22 cellular contexts compared by ENCODE assay signal in genomic region chr15:25250011-25250596, GRCh38.
DNase-seq lines count a peak whose midpoint lies in the region; ATAC-seq and TF ChIP-seq lines count a peak whose summit lies in the region.
"Had no signal": no experiment of that assay in that cellular context is flagged by ENCODE, and none has a peak within 500 bp of the region (broad histone marks: within the 10 kb centered on the region; RNA-seq: fewer than 3 reads in every experiment).

No MANE protein-coding gene starts in this region.

- H3K4me2 ChIP-seq in mesendoderm (ENCODE audit: low read length): no peak overlapping the region
- H3K4me2 ChIP-seq: neural progenitor cell had no signal

- H3K56ac ChIP-seq in mesendoderm (ENCODE audit: low read length): no peak overlapping the region

- peaks cover 0 to 1% of the 10 kb centered on the region in 2 donors for H3K9me3 ChIP-seq in right atrium auricular region
- H3K9me3 ChIP-seq: vagina had no signal

- H3K27me3 ChIP-seq in right atrium auricular region (no peaks in the 10 kb centered on the region), mesendoderm (ENCODE audit: insufficient read depth, low read length, poor library complexity) (no peaks in the 10 kb centered on the region)
- H3K27me3 ChIP-seq: heart left ventricle, neural progenitor cell, vagina had no signal

- H3K18ac ChIP-seq in mesendoderm (ENCODE audit: low read length): no peak overlapping the region

- no peak overlapping the region for H4K5ac ChIP-seq in mesendoderm (ENCODE audit: low read length)

- no peaks in the 10 kb centered on the region for H3K79me1 ChIP-seq in mesendoderm (ENCODE audit: low read length)

- DNase-seq in AG20443 (ENCODE audit: low spot score) (peak; percentile 3), GM13976 (ENCODE audit: low spot score) (peak; percentile 17), right atrium auricular region (ENCODE audit: low spot score) (peak; percentile 47), posterior cingulate gyrus (peak in 6 of 10 donors; percentile 2 to 69 (median 38)), NCI-H748 (lab: John Stamatoyannopoulos, UW; ENCODE audit: unreplicated experiment) (no peak), HuH-7 (ENCODE audit: low spot score) (no peak), mesendoderm (no peak)
- DNase-seq: activated CD4-positive, alpha-beta T cell treated with anti-CD3 and anti-CD28 coated beads, Interleukin-2, amount 10 ng/mL, durations not matched to agents 24 days and 14 days; cerebellar nuclear complex; effector CD8-positive, alpha-beta T cell; NCI-H1092 treated with DMSO at 0.1 percent for 48 hours; NCI-H187 treated with DMSO at 0.1 percent for 48 hours; NCI-H2227 treated with DMSO at 0.1 percent for 48 hours; NCI-H774; RPMI8226; stimulated activated CD4-positive, alpha-beta T cell treated with anti-CD3 and anti-CD28 coated beads, Interleukin-4, amount 100 ng/mL, for 1 hour had no signal

- H2AK5ac ChIP-seq in mesendoderm (ENCODE audit: low read length): no peak overlapping the region

- no peak overlapping the region for H3K23ac ChIP-seq in mesendoderm (ENCODE audit: low read length)

- no peak overlapping the region for H2BK15ac ChIP-seq in mesendoderm (replicated peaks; ENCODE audit: low read depth)

- H3K4me1 ChIP-seq in right atrium auricular region (no peaks in the 10 kb centered on the region), mesendoderm (ENCODE audit: control insufficient read depth, low read depth, low read length) (no peaks in the 10 kb centered on the region)
- H3K4me1 ChIP-seq: heart left ventricle, neural progenitor cell, vagina had no signal

- intact Hi-C loops in posterior cingulate gyrus (cut with DNase I): no loop called here

- H3K79me2 ChIP-seq in mesendoderm (ENCODE audit: control insufficient read depth, insufficient read depth, low read length): no peaks in the 10 kb centered on the region

- H3K27ac ChIP-seq in right atrium auricular region (no peak overlapping the region), mesendoderm (ENCODE audit: low read depth, low read length) (no peak overlapping the region)
- H3K27ac ChIP-seq: heart left ventricle, neural progenitor cell, vagina had no signal

- no peak for TF ChIP-seq CTCF in GM13976 (IDR thresholded peaks at IDR 0.05; ENCODE audit: borderline replicate concordance, control extremely low read depth, extremely low read depth, insufficient read depth, missing control alignments)
- no peak for TF ChIP-seq CTCF in right atrium auricular region (IDR thresholded peaks at IDR 0.05)

- ATAC-seq in GM18873 (IDR thresholded peaks at IDR 0.05; ENCODE audit: low FRiP score, unreplicated experiment): no peak
- ATAC-seq: heart left ventricle; SK-N-SH treated with all-trans-retinoic acid at 6 μM for 48 hours; stimulated activated memory B cell treated with anti-CD40 and anti-IgM and Interleukin-4, amounts not matched to agents 10 μg/mL and 1 μg/mL and 100 μg/mL, for 72 hours had no signal

- no peak overlapping the region for H3K4ac ChIP-seq in mesendoderm (ENCODE audit: low read depth, low read length)

- no peak overlapping the region for H2BK5ac ChIP-seq in mesendoderm (ENCODE audit: low read length)

- no peak overlapping the region for H2BK120ac ChIP-seq in mesendoderm (ENCODE audit: low read depth, low read length)

- no peak overlapping the region for H3K9ac ChIP-seq in mesendoderm (ENCODE audit: low read length)
- H3K9ac ChIP-seq: neural progenitor cell had no signal

- H4K8ac ChIP-seq in mesendoderm (ENCODE audit: low read depth, low read length): no peak overlapping the region

- WGBS in mesendoderm (ENCODE audit: extremely low coverage, insufficient coverage, low lambda C conversion rate): no CpG with 5 or more reads among the region's 5 CpGs

- H3K4me3 ChIP-seq in right atrium auricular region (no peak overlapping the region), mesendoderm (ENCODE audit: low read length) (no peak overlapping the region)
- H3K4me3 ChIP-seq: heart left ventricle, neural progenitor cell, vagina had no signal

- H3K36me3 ChIP-seq in right atrium auricular region (no peaks in the 10 kb centered on the region), mesendoderm (ENCODE audit: control insufficient read depth, insufficient read depth, low read length) (no peaks in the 10 kb centered on the region)
- H3K36me3 ChIP-seq: heart left ventricle, neural progenitor cell, vagina had no signal

- in situ Hi-C loops in GM13976 (cut with MboI; ENCODE audit: low sequenced_read_pairs, unreplicated experiment): no loop called here

Comparison
In these comparisons a context has a peak if more than half of its experiments do, and no peak if none do; other contexts are left out.
1. DNase-seq: peak in AG20443 (single experiment), GM13976 (single experiment), right atrium auricular region (single experiment) and posterior cingulate gyrus (6 of 10); none in NCI-H748 (single experiment), HuH-7 (single experiment) and mesendoderm (single experiment).